9 cellular contexts compared by ENCODE assay signal in genomic region chr6:117481926-117482239, GRCh38. TPM values are rescaled to one million over a fixed set of nuclear protein-coding genes. Genes with fewer than 3 reads are reported as not detected.
A peak's percentile ranks its signal among the peaks of the same experiment; 100 is the strongest.
DNase-seq lines count a peak whose midpoint lies in the region; ATAC-seq and TF ChIP-seq lines count a peak whose summit lies in the region.
"Had no signal": no experiment of that assay in that cellular context is flagged by ENCODE, and none has a peak within 500 bp of the region (broad histone marks: within the 10 kb centered on the region; RNA-seq: fewer than 3 reads in every experiment).

No MANE protein-coding gene starts in this region.

- H3K9me3 ChIP-seq in body of pancreas (no peaks in the 10 kb centered on the region), mononuclear cell (ENCODE audit: low read depth, low read length) (no peaks in the 10 kb centered on the region)

- no peak for TF ChIP-seq CTCF in body of pancreas (IDR thresholded peaks at IDR 0.05)

- DNase-seq in Ammon's horn (ENCODE audit: low spot score) (peak; percentile 3), body of pancreas (no peak), kidney glomerular epithelial cell (lab: John Stamatoyannopoulos, UW) (no peak), SKM-1 (lab: John Stamatoyannopoulos, UW; ENCODE audit: unreplicated experiment) (no peak)
- DNase-seq in stimulated activated CD4-positive, alpha-beta T cell treated with anti-CD3 and anti-CD28 coated beads, Interleukin-4, amount 100 ng/mL, for 24 hours: no peak
- DNase-seq in stimulated activated CD4-positive, alpha-beta T cell treated with anti-CD3 and anti-CD28 coated beads, Interleukin-2, amount 100 ng/mL, for 48 hours: no peak

- ATAC-seq in HG03135 (IDR thresholded peaks at IDR 0.05; ENCODE audit: unreplicated experiment) (peak; percentile 1), body of pancreas (no peak)

- no peak for TF ChIP-seq POLR2A in body of pancreas (IDR thresholded peaks at IDR 0.05)

- H3K4me3 ChIP-seq in body of pancreas: peak overlapping the region in 1 of 2 donors; percentile 26
- peak overlapping the region; percentile 47 for H3K4me3 ChIP-seq in mononuclear cell (ENCODE audit: low read length)

- intact Hi-C loops in body of pancreas (cut with DNase I): no loop called here

- H3K4me1 ChIP-seq in body of pancreas: peaks cover 28% of the 10 kb centered on the region
- H3K4me1 ChIP-seq in mononuclear cell (ENCODE audit: insufficient read depth, low read length): peaks cover 24% of the 10 kb centered on the region

- peak overlapping the region; percentile 81 to 95 (median 88) for H3K27ac ChIP-seq in body of pancreas

- 58 to 65% methylated on average over 2 of the region's 2 CpGs for WGBS in body of pancreas, 2 donors

- no peaks in the 10 kb centered on the region for H3K36me3 ChIP-seq in body of pancreas (replicated peaks in 1 of 2; ENCODE audit: insufficient read depth in 1 of 2, low read depth in 2 of 2)

- H3K27me3 ChIP-seq in body of pancreas (no peaks in the 10 kb centered on the region), mononuclear cell (ENCODE audit: insufficient read depth, low read length) (peaks cover 55% of the 10 kb centered on the region)

RNA-seq across cellular contexts. Expression of gene DCBLD1, which starts 0.6 kb away (rescaled TPM):
- total RNA-seq in body of pancreas (10 to 100 TPM; 10.6 to 11.5 TPM), mononuclear cell (3.6 TPM)

RNA-seq across cellular contexts. Expression of gene ROS1, which starts 56.1 kb away (rescaled TPM):
- not detected for total RNA-seq in body of pancreas
- not detected for total RNA-seq in mononuclear cell
- total RNA-seq: dermis microvascular lymphatic vessel endothelial cell had no signal
